16 cellular contexts compared by ENCODE assay signal in the genomic region with DNA sequence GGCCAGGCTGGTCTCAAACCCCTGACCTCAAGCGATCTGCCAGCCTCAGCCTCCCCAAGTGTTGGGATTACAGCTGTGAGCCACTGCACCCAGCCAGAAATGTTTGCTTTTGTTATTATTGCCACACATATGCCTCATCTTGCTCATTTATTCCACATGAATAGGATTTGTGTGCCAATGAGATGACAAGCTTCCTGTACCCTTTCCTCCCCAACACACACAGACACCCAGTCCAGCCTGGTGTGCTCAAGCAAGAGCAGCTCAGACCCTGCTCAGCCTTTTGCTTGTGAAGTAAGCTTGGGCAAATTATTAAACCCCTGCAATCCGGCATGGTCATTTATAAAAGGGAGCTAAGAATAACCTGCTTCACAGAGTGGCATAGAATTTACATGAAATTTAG.
DNase-seq lines count a peak whose midpoint lies in the region; ATAC-seq, FAIRE-seq and TF ChIP-seq lines count a peak whose summit lies in the region.
"Had no signal": no experiment of that assay in that cellular context is flagged by ENCODE, and none has a peak within 500 bp of the region (broad histone marks: within the 10 kb centered on the region; RNA-seq: fewer than 3 reads in every experiment).

No MANE protein-coding gene starts in this region.

- H3K4me1 Mint-ChIP-seq in endothelial cell (ENCODE audit: unreplicated experiment) = no peaks in the 10 kb centered on the region

- WGBS in pancreas, 2 donors = 49 to 51% methylated on average over 2 of the region's 2 CpGs

- H3K4me3 ChIP-seq in pancreas = no peak overlapping the region
- H3K4me3 ChIP-seq: GM12878, GM23338 had no signal

- H3K36me3 ChIP-seq in pancreas = no peaks in the 10 kb centered on the region

- intact Hi-C loops in pancreas (cut with DNase I) = no loop called here

- peak overlapping the region in 1 of 4 donors; percentile 9 for H3K27ac ChIP-seq in pancreas
- H3K27ac ChIP-seq: RWPE1 had no signal

- no peaks in the 10 kb centered on the region for H3K36me3 Mint-ChIP-seq in endothelial cell (ENCODE audit: low read depth, unreplicated experiment)
- H3K36me3 Mint-ChIP-seq: activated CD4-positive, alpha-beta memory T cell treated with anti-CD3 and anti-CD28 coated beads for 36 hours had no signal

- H3K27me3 Mint-ChIP-seq in endothelial cell (ENCODE audit: unreplicated experiment) = no peaks in the 10 kb centered on the region

- TF ChIP-seq CTCF in endothelial cell (IDR thresholded peaks at IDR 0.05; ENCODE audit: unreplicated experiment) (no peak), pancreas (IDR thresholded peaks at IDR 0.05) (no peak)

- no peaks in the 10 kb centered on the region for H3K9me3 ChIP-seq in pancreas

- H3K4me1 ChIP-seq in pancreas = peaks cover 7 to 9% (median 7%) of the 10 kb centered on the region in 3 donors

- peak overlapping the region; percentile 26 for H3K27ac Mint-ChIP-seq in endothelial cell (ENCODE audit: unreplicated experiment)
- H3K27ac Mint-ChIP-seq: activated CD4-positive, alpha-beta memory T cell treated with anti-CD3 and anti-CD28 coated beads for 36 hours; endodermal cell; GM23338 had no signal

- H3K9me3 Mint-ChIP-seq in endothelial cell (ENCODE audit: unreplicated experiment) = no peaks in the 10 kb centered on the region
- H3K9me3 Mint-ChIP-seq: activated CD4-positive, alpha-beta memory T cell treated with anti-CD3 and anti-CD28 coated beads for 36 hours; GM23338 had no signal

- H3K4me3 Mint-ChIP-seq in endothelial cell (ENCODE audit: unreplicated experiment) = no peak overlapping the region
- H3K4me3 Mint-ChIP-seq: activated CD4-positive, alpha-beta memory T cell treated with anti-CD3 and anti-CD28 coated beads for 36 hours; endodermal cell; GM23338 had no signal

- DNase-seq in EL (peak; percentile 18), NCI-H2196 (lab: John Stamatoyannopoulos, UW; ENCODE audit: unreplicated experiment) (peak; percentile 81), endothelial cell (ENCODE audit: low spot score) (no peak), pancreas (peak in 1 of 6 donors; percentile 17), hypothalamus (lab: John Stamatoyannopoulos, UW) (no peak), pons (ENCODE audit: low spot score) (no peak)
- DNase-seq: activated CD4-positive, alpha-beta memory T cell treated with anti-CD3 and anti-CD28 coated beads for 36 hours; DMS 273 treated with DMSO at 0.1 percent for 48 hours; Kasumi-1; NCI-H226; nucleus accumbens had no signal

- ATAC-seq in pancreas (peak; percentile 33 to 74 (median 62)), HG02678 (IDR thresholded peaks at IDR 0.05; ENCODE audit: unreplicated experiment) (no peak)
- ATAC-seq: GM12878, GM23338 had no signal

- H3K27me3 ChIP-seq in pancreas = no peaks in the 10 kb centered on the region

- FAIRE-seq in pancreas (lab: Jason Lieb, UNC) = no peak
- FAIRE-seq: GM12878 had no signal

Comparison
In these comparisons a context has a peak if more than half of its experiments do, and no peak if none do; other contexts are left out.
1. DNase-seq: peak in EL (single experiment) and NCI-H2196 (single experiment); none in endothelial cell (single experiment), hypothalamus (0 of 51) and pons (single experiment).